25 cellular contexts compared by ENCODE assay signal in the genomic region with DNA sequence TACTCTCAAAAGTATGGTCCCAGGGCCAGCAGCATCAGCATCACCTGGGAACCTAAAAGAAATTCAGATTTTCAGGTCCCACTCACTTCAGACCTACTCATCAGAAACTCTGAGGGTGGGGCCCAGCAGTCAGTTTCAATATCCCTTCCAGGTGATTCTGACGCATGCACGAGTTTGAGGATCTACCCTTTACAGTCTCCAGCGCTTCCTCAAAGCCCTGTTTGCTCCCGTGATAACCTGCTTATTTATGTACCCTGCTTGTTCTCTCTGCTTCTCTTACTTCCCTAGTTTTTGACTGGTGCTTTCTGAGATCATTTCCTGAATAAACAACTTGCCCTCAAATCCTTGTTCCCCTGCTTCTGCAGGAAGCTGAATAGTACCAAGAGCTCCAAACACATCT.
A peak's percentile ranks its signal among the peaks of the same experiment; 100 is the strongest.
DNase-seq lines count a peak whose midpoint lies in the region; ATAC-seq, FAIRE-seq and TF ChIP-seq lines count a peak whose summit lies in the region.
"Had no signal": no experiment of that assay in that cellular context is flagged by ENCODE, and none has a peak within 500 bp of the region (broad histone marks: within the 10 kb centered on the region; RNA-seq: fewer than 3 reads in every experiment).

No MANE protein-coding gene starts in this region.

- no peak for TF ChIP-seq POLR2A in tibial nerve (IDR thresholded peaks at IDR 0.05)

- no peak overlapping the region for H3K27ac Mint-ChIP-seq in Caco-2 (ENCODE audit: unreplicated experiment)
- no peak overlapping the region for H3K27ac Mint-ChIP-seq in glutamatergic neuron (ENCODE audit: unreplicated experiment)
- H3K27ac Mint-ChIP-seq: endodermal cell had no signal

- POLR2A ChIA-PET in Caco-2 (lab: Charles Lee) = no interaction called here

- no peak overlapping the region for H3K4me3 ChIP-seq in heart right ventricle
- no peak overlapping the region for H3K4me3 ChIP-seq in right atrium auricular region
- no peak overlapping the region for H3K4me3 ChIP-seq in bronchial epithelial cell (ENCODE audit: low read depth, low read length)
- no peak overlapping the region for H3K4me3 ChIP-seq in left lung
- no peak overlapping the region for H3K4me3 ChIP-seq in tibial nerve
- no peak overlapping the region for H3K4me3 ChIP-seq in Caco-2 (ENCODE audit: low read depth, low read length)
- H3K4me3 ChIP-seq: psoas muscle had no signal

- peaks cover 0 to 5% (median 0%) of the 10 kb centered on the region in 7 donors for H3K27me3 ChIP-seq in heart right ventricle
- H3K27me3 ChIP-seq in right atrium auricular region = no peaks in the 10 kb centered on the region
- peaks cover 2% of the 10 kb centered on the region for H3K27me3 ChIP-seq in bronchial epithelial cell (ENCODE audit: control insufficient read depth, insufficient read depth, low read length)
- H3K27me3 ChIP-seq in left lung = no peaks in the 10 kb centered on the region
- no peaks in the 10 kb centered on the region for H3K27me3 ChIP-seq in tibial nerve
- no peaks in the 10 kb centered on the region for H3K27me3 ChIP-seq in Caco-2 (replicated peaks; ENCODE audit: control insufficient read depth, insufficient read depth, low read length)

- H3K36me3 Mint-ChIP-seq in Caco-2 (ENCODE audit: insufficient read depth, unreplicated experiment) = no peaks in the 10 kb centered on the region
- H3K36me3 Mint-ChIP-seq in glutamatergic neuron (ENCODE audit: unreplicated experiment) = peaks cover 4% of the 10 kb centered on the region
- H3K36me3 Mint-ChIP-seq: CD4-positive, CD25-positive, alpha-beta regulatory T cell had no signal

- WGBS in heart right ventricle, 2 donors = 62 to 68% methylated on average over 4 of the region's 4 CpGs
- 70 to 76% methylated on average over 4 of the region's 4 CpGs for WGBS in tibial nerve, 2 donors

- no TSS peak for BruUV-seq in Caco-2 (replicated peaks; lab: Mats Ljungman, UMichigan)

- no peak for FAIRE-seq in bronchial epithelial cell (lab: Jason Lieb, UNC)
- FAIRE-seq: kidney had no signal

- H3K4me1 ChIP-seq in heart right ventricle (peaks cover 0 to 31% (median 14%) of the 10 kb centered on the region in 9 donors), right atrium auricular region (peaks cover 0 to 3% of the 10 kb centered on the region in 2 donors), left lung (no peaks in the 10 kb centered on the region), tibial nerve (peaks cover 0 to 22% (median 0%) of the 10 kb centered on the region in 4 donors), Caco-2 (peaks cover 5% of the 10 kb centered on the region; the same call in 1 of the 2 replicates)

- H3K4me3 Mint-ChIP-seq in Caco-2 (ENCODE audit: unreplicated experiment) (no peak overlapping the region), glutamatergic neuron (ENCODE audit: unreplicated experiment) (no peak overlapping the region)
- H3K4me3 Mint-ChIP-seq: CD4-positive, CD25-positive, alpha-beta regulatory T cell; endodermal cell; neural crest cell had no signal

- TF ChIP-seq EP300 in tibial nerve (IDR thresholded peaks at IDR 0.05) = peak; percentile 61 to 69

- TF ChIP-seq CTCF in heart right ventricle (IDR thresholded peaks at IDR 0.05) = no peak
- TF ChIP-seq CTCF in right atrium auricular region (IDR thresholded peaks at IDR 0.05) = no peak
- TF ChIP-seq CTCF in bronchial epithelial cell (IDR thresholded peaks at IDR 0.05; ENCODE audit: insufficient read depth, low read length, severe bottlenecking) = no peak
- TF ChIP-seq CTCF in left lung (IDR thresholded peaks at IDR 0.05) = no peak
- no peak for TF ChIP-seq CTCF in tibial nerve (IDR thresholded peaks at IDR 0.05)
- TF ChIP-seq CTCF in Caco-2 (IDR thresholded peaks at IDR 0.05; ENCODE audit: insufficient read depth in 1 of 2, low read depth in 1 of 2, low read length in 1 of 2, severe bottlenecking in 1 of 2, unreplicated experiment in 1 of 2) = no peak
- no peak for TF ChIP-seq CTCF in glutamatergic neuron (IDR thresholded peaks at IDR 0.05; ENCODE audit: partially characterized antibody, unreplicated experiment)

- H3K4me1 Mint-ChIP-seq in Caco-2 (ENCODE audit: low read depth, unreplicated experiment) (peaks cover under 1% of the 10 kb centered on the region), glutamatergic neuron (ENCODE audit: low read depth, unreplicated experiment) (no peaks in the 10 kb centered on the region)
- H3K4me1 Mint-ChIP-seq: CD4-positive, CD25-positive, alpha-beta regulatory T cell; endodermal cell had no signal

- DNase-seq in heart right ventricle (no peak), right atrium auricular region (ENCODE audit: low spot score) (no peak), bronchial epithelial cell (ENCODE audit: low read depth) (peak; percentile 28), left lung (no peak), tibial nerve (ENCODE audit: low spot score in 2 of 2) (no peak), Caco-2 (no peak), glutamatergic neuron (no peak)
- DNase-seq: ACHN; activated CD4-positive, alpha-beta T cell treated with anti-CD3 and anti-CD28 coated beads, Interleukin-2, amount 50 U/mL, for 4 hours; activated gamma-delta T cell treated with Interleukin-2 at 50 U/mL for 16 hours; CD4-positive, CD25-positive, alpha-beta regulatory T cell; cerebellar nuclear complex; DMS79; endodermal cell; kidney; midbrain; MM.1S; NCI-H1694 treated with DMSO at 0.1 percent for 48 hours; NCI-H345; psoas muscle; stimulated activated CD8-positive, alpha-beta memory T cell treated with anti-CD3 and anti-CD28 coated beads, Interleukin-4, amount 100 ng/mL, for 48 hours; SW 1271 had no signal

- no peaks in the 10 kb centered on the region for H3K27me3 Mint-ChIP-seq in Caco-2 (ENCODE audit: insufficient read depth, unreplicated experiment)
- H3K27me3 Mint-ChIP-seq in glutamatergic neuron (ENCODE audit: unreplicated experiment) = peaks cover 2% of the 10 kb centered on the region
- H3K27me3 Mint-ChIP-seq: CD4-positive, CD25-positive, alpha-beta regulatory T cell had no signal

- H3K36me3 ChIP-seq in heart right ventricle (no peaks in the 10 kb centered on the region), right atrium auricular region (no peaks in the 10 kb centered on the region), bronchial epithelial cell (ENCODE audit: control insufficient read depth, insufficient read depth, low read length) (no peaks in the 10 kb centered on the region), left lung (no peaks in the 10 kb centered on the region), tibial nerve (no peaks in the 10 kb centered on the region), Caco-2 (ENCODE audit: control insufficient read depth, insufficient read depth, low read length) (no peaks in the 10 kb centered on the region)

- H3K9me3 ChIP-seq in heart right ventricle (no peaks in the 10 kb centered on the region), right atrium auricular region (no peaks in the 10 kb centered on the region), left lung (no peaks in the 10 kb centered on the region), tibial nerve (no peaks in the 10 kb centered on the region), Caco-2 (no peaks in the 10 kb centered on the region)
- H3K9me3 ChIP-seq: psoas muscle had no signal

- H3K27ac ChIP-seq in heart right ventricle (peak overlapping the region in 6 of 10 donors; percentile 31 to 57 (median 46)), right atrium auricular region (no peak overlapping the region), left lung (peak overlapping the region in 1 of 2 donors; percentile 53), tibial nerve (peak overlapping the region in 1 of 4 donors; percentile 65)
- H3K27ac ChIP-seq: psoas muscle, RWPE1 had no signal

- CTCF ChIA-PET in Caco-2 (lab: Charles Lee) = no interaction called here

- ATAC-seq in heart right ventricle (peak in 6 of 8 donors; percentile 40 to 77 (median 57)), left lung (peak; percentile 42), HG03469 (IDR thresholded peaks at IDR 0.05; ENCODE audit: unreplicated experiment) (no peak)

- H3K9me3 Mint-ChIP-seq in Caco-2 (ENCODE audit: unreplicated experiment) (peaks cover 19% of the 10 kb centered on the region), glutamatergic neuron (ENCODE audit: unreplicated experiment) (peaks cover 1% of the 10 kb centered on the region)
- H3K9me3 Mint-ChIP-seq: CD4-positive, CD25-positive, alpha-beta regulatory T cell; endodermal cell had no signal

- intact Hi-C loops in heart right ventricle (cut with DNase I) = loop anchor here in 4 of 10 donors (10.0 kb wide), 2 partner anchors 185 to 435 kb away; no protein-coding TSS in a partner anchor
- intact Hi-C loops in left lung (cut with DNase I) = no loop called here
- intact Hi-C loops in Caco-2 (cut with micrococcal nuclease; ENCODE audit: unreplicated experiment) = no loop called here

Comparison
In these comparisons a context has a peak if more than half of its experiments do, and no peak if none do; other contexts are left out.
1. H3K27ac ChIP-seq: peak in heart right ventricle (6 of 10); none in right atrium auricular region (0 of 2).